In genomic region chr1:30675289-30675688, GRCh38 we compare ENCODE assay signal across 15 cellular contexts. TPM values are rescaled to one million over a fixed set of nuclear protein-coding genes. Genes with fewer than 3 reads are reported as not detected.
DNase-seq lines count a peak whose midpoint lies in the region; ATAC-seq and TF ChIP-seq lines count a peak whose summit lies in the region.
"Had no signal": no experiment of that assay in that cellular context is flagged by ENCODE, and none has a peak within 500 bp of the region (broad histone marks: within the 10 kb centered on the region; RNA-seq: fewer than 3 reads in every experiment).

No MANE protein-coding gene starts in this region.

- CTCF ChIA-PET in PC-3 (lab: Charles Lee) = interaction anchor here (0.6 kb wide), 1 partner anchor 98 kb away, joined by 3 read pairs; no protein-coding TSS in a partner anchor

- H3K9me2 ChIP-seq in PC-3 (replicated peaks; ENCODE audit: low read length) = no peaks in the 10 kb centered on the region

- no TSS peak for BruUV-seq in PC-3 (replicated peaks; lab: Mats Ljungman, UMichigan)

- H2AFZ ChIP-seq in PC-3 (ENCODE audit: low read length) (no peak overlapping the region), osteoblast (ENCODE audit: low read length) (no peak overlapping the region)

- no peaks in the 10 kb centered on the region for H4K20me1 ChIP-seq in PC-3 (ENCODE audit: low read length)
- no peaks in the 10 kb centered on the region for H4K20me1 ChIP-seq in osteoblast (ENCODE audit: insufficient read depth, low read length)

- peaks cover 3% of the 10 kb centered on the region for H3F3A ChIP-seq in PC-3 (ENCODE audit: low read length, unreplicated experiment)

- TF ChIP-seq CTCF in PC-3 (conservative IDR thresholded peaks at IDR 0.05; ENCODE audit: low read depth, low read length) (no peak), breast epithelium (IDR thresholded peaks at IDR 0.05) (no peak), osteoblast (IDR thresholded peaks at IDR 0.05; ENCODE audit: extremely low read depth, low read depth, low read length) (no peak), transverse colon (IDR thresholded peaks at IDR 0.05) (no peak), endothelial cell (IDR thresholded peaks at IDR 0.05; ENCODE audit: unreplicated experiment) (no peak)

- POLR2A ChIA-PET in PC-3 (lab: Charles Lee; ENCODE audit: unreplicated experiment) = no interaction called here

- H3K4me1 ChIP-seq in PC-3 (ENCODE audit: insufficient read depth, low read length) = peaks cover 18% of the 10 kb centered on the region
- no peaks in the 10 kb centered on the region for H3K4me1 ChIP-seq in breast epithelium
- peaks cover 17% of the 10 kb centered on the region for H3K4me1 ChIP-seq in osteoblast (ENCODE audit: insufficient read depth, low read length)
- peaks cover 0 to 17% (median 2%) of the 10 kb centered on the region in 4 donors for H3K4me1 ChIP-seq in transverse colon
- H3K4me1 ChIP-seq: Caco-2 had no signal

- 71 to 100% methylated on average over 2 of the region's 2 CpGs for WGBS in transverse colon (ENCODE audit: low coverage in 1 of 2), 2 donors

- H3K9ac ChIP-seq in PC-3 (ENCODE audit: low read length) = no peak overlapping the region

- TF ChIP-seq POLR2A in breast epithelium (IDR thresholded peaks at IDR 0.05) = no peak
- TF ChIP-seq POLR2A in transverse colon (IDR thresholded peaks at IDR 0.05) = no peak

- no peak overlapping the region for H3K4me3 ChIP-seq in PC-3 (ENCODE audit: low read length)
- H3K4me3 ChIP-seq in breast epithelium = no peak overlapping the region
- no peak overlapping the region for H3K4me3 ChIP-seq in osteoblast (ENCODE audit: insufficient read depth, low read length)
- no peak overlapping the region for H3K4me3 ChIP-seq in transverse colon
- H3K4me3 ChIP-seq: SK-N-MC had no signal

- no peak for ATAC-seq in PC-3
- ATAC-seq in GM19324 (IDR thresholded peaks at IDR 0.05; ENCODE audit: low FRiP score, unreplicated experiment) = no peak

- no peak overlapping the region for H3K27ac ChIP-seq in PC-3 (ENCODE audit: low read length)
- peak overlapping the region; percentile 64 for H3K27ac ChIP-seq in breast epithelium
- peak overlapping the region; percentile 45 for H3K27ac ChIP-seq in osteoblast (ENCODE audit: low read depth, low read length)
- peak overlapping the region in 3 of 4 donors; percentile 35 to 65 (median 62) for H3K27ac ChIP-seq in transverse colon
- H3K27ac ChIP-seq: SK-N-MC had no signal

- H3K9me3 Mint-ChIP-seq in endothelial cell (ENCODE audit: unreplicated experiment) = no peaks in the 10 kb centered on the region

- H3K27me3 Mint-ChIP-seq in endothelial cell (ENCODE audit: unreplicated experiment) = no peaks in the 10 kb centered on the region

- intact Hi-C loops in PC-3 (cut with micrococcal nuclease) = no loop called here
- intact Hi-C loops in breast epithelium (cut with DNase I; ENCODE audit: low total_unique reads) = no loop called here
- intact Hi-C loops in transverse colon (cut with DNase I; ENCODE audit: low total_unique reads) = no loop called here

- no peak overlapping the region for H3K4me3 Mint-ChIP-seq in endothelial cell (ENCODE audit: unreplicated experiment)
- H3K4me3 Mint-ChIP-seq: CD4-positive, CD25-positive, alpha-beta regulatory T cell had no signal

- in situ Hi-C loops in transverse colon (cut with MboI; ENCODE audit: low pct_ligation_motif_present in 1 of 4, low pct_unique_long_range_greater_than_20kb in 1 of 4, low sequenced_read_pairs in 3 of 4) = loop anchor here in 1 of 4 donors (25.0 kb wide), 1 partner anchor 1438 kb away; the partner anchor contains the start of genes MECR and PTPRU

- H3K36me3 Mint-ChIP-seq in endothelial cell (ENCODE audit: low read depth, unreplicated experiment) = no peaks in the 10 kb centered on the region

- H3K27ac Mint-ChIP-seq in endothelial cell (ENCODE audit: unreplicated experiment) = no peak overlapping the region
- H3K27ac Mint-ChIP-seq: CD4-positive, CD25-positive, alpha-beta regulatory T cell had no signal

- no peak for TF ChIP-seq EP300 in transverse colon (IDR thresholded peaks at IDR 0.05; ENCODE audit: low read depth)

- H3K79me2 ChIP-seq in PC-3 (ENCODE audit: low read length) (no peaks in the 10 kb centered on the region), osteoblast (ENCODE audit: insufficient read depth, low read length) (no peaks in the 10 kb centered on the region)

- H3K4me2 ChIP-seq in PC-3 (ENCODE audit: low read length) (peak overlapping the region; percentile 61), osteoblast (ENCODE audit: insufficient read depth, low read length) (no peak overlapping the region)

- DNase-seq in PC-3 (no peak), breast epithelium (ENCODE audit: low spot score in 2 of 2) (no peak), osteoblast (ENCODE audit: insufficient read length, low spot score, missing footprints) (no peak), transverse colon (no peak), RPMI8226 (no peak), endothelial cell (ENCODE audit: low spot score) (no peak)
- DNase-seq: Caco-2; CD4-positive, CD25-positive, alpha-beta regulatory T cell; DMS153; NCI-H1417; NCI-H1930; NCI-H69; Right ventricle myocardium superior had no signal

- H3K36me3 ChIP-seq in PC-3 (ENCODE audit: low read depth, low read length) = no peaks in the 10 kb centered on the region
- no peaks in the 10 kb centered on the region for H3K36me3 ChIP-seq in breast epithelium
- H3K36me3 ChIP-seq in osteoblast (ENCODE audit: insufficient read depth, low read length) = no peaks in the 10 kb centered on the region
- no peaks in the 10 kb centered on the region for H3K36me3 ChIP-seq in transverse colon

- no peaks in the 10 kb centered on the region for H3K27me3 ChIP-seq in PC-3 (ENCODE audit: low read length)
- H3K27me3 ChIP-seq in breast epithelium = no peaks in the 10 kb centered on the region
- peaks cover 3% of the 10 kb centered on the region for H3K27me3 ChIP-seq in osteoblast (ENCODE audit: insufficient read depth, low read length)
- peaks cover 3% of the 10 kb centered on the region for H3K27me3 ChIP-seq in transverse colon

- H3K4me1 Mint-ChIP-seq in endothelial cell (ENCODE audit: unreplicated experiment) = no peaks in the 10 kb centered on the region
- H3K4me1 Mint-ChIP-seq: CD4-positive, CD25-positive, alpha-beta regulatory T cell had no signal

- H3K9me3 ChIP-seq in PC-3 (ENCODE audit: low read length) = no peaks in the 10 kb centered on the region
- H3K9me3 ChIP-seq in breast epithelium = peaks cover 4 to 10% of the 10 kb centered on the region in 2 donors
- no peaks in the 10 kb centered on the region for H3K9me3 ChIP-seq in osteoblast (ENCODE audit: low read depth, low read length)
- H3K9me3 ChIP-seq in transverse colon = peaks cover 5 to 12% of the 10 kb centered on the region in 2 donors

RNA-seq across cellular contexts. Expression of gene MATN1, which starts 48.1 kb away (rescaled TPM):
- total RNA-seq in PC-3 (2014; rRNA removed) (0.63 TPM in 1 of 2 replicates, not detected in the other), breast epithelium (not detected), osteoblast (under 0.01 TPM in 1 of 2 replicates, not detected in the other), transverse colon (not detected), endothelial cell (ENCODE audit: unreplicated experiment) (1.7 TPM)
- total RNA-seq: Caco-2, Right ventricle myocardium superior had no signal
